8 cellular contexts compared by ENCODE assay signal in genomic region chr19:58558066-58558622, GRCh38. TPM values are rescaled to one million over a fixed set of nuclear protein-coding genes. Genes with fewer than 3 reads are reported as not detected.
DNase-seq lines count a peak whose midpoint lies in the region; ATAC-seq and TF ChIP-seq lines count a peak whose summit lies in the region.

Gene UBE2M (minus strand): TSS chr19:58558611. CDS start chr19:58558381, 230 bp downstream.

- H3K4me3 Mint-ChIP-seq in activated T-cell treated with anti-CD3 and anti-CD28 coated beads, Interleukin-2, amount 50 U/mL, for 24 hours: peak within 1 kb of the TSS; percentile 97

- no peak for TF ChIP-seq CTCF in DOHH2 (IDR thresholded peaks at IDR 0.05; ENCODE audit: low read depth, low read length, poor library complexity, severe bottlenecking)
- no peak for TF ChIP-seq CTCF in fibroblast of the aortic adventitia (IDR thresholded peaks at IDR 0.05; ENCODE audit: insufficient read depth, low read length)
- TF ChIP-seq CTCF in omental fat pad (IDR thresholded peaks at IDR 0.05): no peak

- no peaks in the 10 kb centered on the region for H3K9me3 Mint-ChIP-seq in activated T-cell treated with anti-CD3 and anti-CD28 coated beads, Interleukin-2, amount 50 U/mL, for 24 hours

- ATAC-seq in HG03457 (IDR thresholded peaks at IDR 0.05; ENCODE audit: unreplicated experiment): peak; percentile 2
- ATAC-seq in omental fat pad (ENCODE audit: low FRiP score): no peak
- no peak for ATAC-seq in GM19463 (IDR thresholded peaks at IDR 0.05; ENCODE audit: unreplicated experiment)

- no peak for DNase-seq in activated T-cell treated with anti-CD3 and anti-CD28 coated beads, Interleukin-2, amount 50 U/mL, for 24 hours
- DNase-seq in fibroblast of the aortic adventitia (ENCODE audit: low read depth) (peak; percentile 33), omental fat pad (ENCODE audit: low spot score) (no peak), putamen (ENCODE audit: low spot score) (no peak), NOMO-1 treated with dmso at 0.1 percent for 144 hours (lab: John Stamatoyannopoulos, UW; ENCODE audit: unreplicated experiment) (no peak)

- peaks cover 74% of the 10 kb centered on the region for H3K36me3 Mint-ChIP-seq in activated T-cell treated with anti-CD3 and anti-CD28 coated beads, Interleukin-2, amount 50 U/mL, for 24 hours (ENCODE audit: low read depth)

- no peaks in the 10 kb centered on the region for H3K9me2 ChIP-seq in DOHH2 (replicated peaks; ENCODE audit: control insufficient read depth, low read length)

- peak within 1 kb of the TSS; percentile 95 for H3K4me2 ChIP-seq in DOHH2 (ENCODE audit: low read length)

- no peaks in the 10 kb centered on the region for H3K27me3 ChIP-seq in DOHH2 (ENCODE audit: control insufficient read depth, low read length)

- peaks cover 46% of the 10 kb centered on the region for H3K79me2 ChIP-seq in DOHH2 (ENCODE audit: control insufficient read depth, low read length)

- H3K27me3 Mint-ChIP-seq in activated T-cell treated with anti-CD3 and anti-CD28 coated beads, Interleukin-2, amount 50 U/mL, for 24 hours: no peaks in the 10 kb centered on the region

- H3K4me1 Mint-ChIP-seq in activated T-cell treated with anti-CD3 and anti-CD28 coated beads, Interleukin-2, amount 50 U/mL, for 24 hours (ENCODE audit: low read depth): peaks cover 73% of the 10 kb centered on the region

- H3K4me3 ChIP-seq in DOHH2 (ENCODE audit: low read length) (peak within 1 kb of the TSS; percentile 92), fibroblast of the aortic adventitia (ENCODE audit: low read depth, low read length) (peak within 1 kb of the TSS; percentile 92)

- H3K9me3 ChIP-seq in DOHH2 (ENCODE audit: control insufficient read depth, insufficient read depth, low read length): no peaks in the 10 kb centered on the region

- H3F3A ChIP-seq in DOHH2 (ENCODE audit: control insufficient read depth, insufficient read depth): peaks cover 38% of the 10 kb centered on the region

- H3K27ac ChIP-seq in DOHH2 (ENCODE audit: low read depth, low read length): peak within 1 kb of the TSS; percentile 91

- H3K27ac Mint-ChIP-seq in activated T-cell treated with anti-CD3 and anti-CD28 coated beads, Interleukin-2, amount 50 U/mL, for 24 hours: peak within 1 kb of the TSS; percentile 100

- peaks cover 47% of the 10 kb centered on the region for H3K36me3 ChIP-seq in DOHH2 (ENCODE audit: control insufficient read depth, low read length)

- peaks cover 74% of the 10 kb centered on the region for H3K4me1 ChIP-seq in DOHH2 (ENCODE audit: control insufficient read depth, low read length)

- no peaks in the 10 kb centered on the region for H4K20me1 ChIP-seq in DOHH2 (ENCODE audit: control insufficient read depth, insufficient read depth, low read depth, low read length)

RNA-seq across cellular contexts. Expression of gene UBE2M, which starts in this region (rescaled TPM):
- total RNA-seq in fibroblast of the aortic adventitia (ENCODE audit: low replicate concordance): 36.8 and 55.1 TPM in 2 replicates
- total RNA-seq in omental fat pad: 10 to 100 TPM; 19.4 to 26.2 (median 23.3) TPM
